1 cellular context compared by ENCODE assay signal in the genomic region with DNA sequence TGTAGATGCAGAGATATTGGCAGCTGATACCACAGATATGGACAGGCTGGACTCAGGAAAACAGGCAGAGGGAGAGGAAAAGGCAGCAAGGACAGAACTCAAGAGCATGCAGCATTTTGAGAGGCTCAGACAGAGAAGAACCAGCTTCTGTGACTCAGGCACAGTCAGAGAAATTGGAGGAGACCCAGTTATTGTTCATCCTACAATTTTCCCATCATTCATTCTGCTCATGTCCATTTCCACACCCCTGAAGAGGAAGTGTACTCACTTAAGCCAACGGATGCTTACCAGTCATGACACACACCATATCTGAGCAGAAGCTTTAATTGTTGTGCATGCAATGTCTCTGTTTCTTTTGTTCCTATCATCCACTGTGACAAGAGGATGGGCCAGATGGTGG.
TF ChIP-seq lines count a peak whose summit lies in the region.

No MANE protein-coding gene starts in this region.

TF ChIP-seq in SK-N-SH treated with all-trans-retinoic acid at 6 μM for 48 hours, 23 proteins besides CTCF, POLR2A, EP300 and RAD21 (continued from another document):
- TF ChIP-seq ARNTL (CRISPR knock-in tag; IDR thresholded peaks at IDR 0.05; ENCODE audit: borderline replicate concordance, low read depth), result no peak
- TF ChIP-seq SNAI2 (CRISPR knock-in tag; IDR thresholded peaks at IDR 0.05), result no peak
- no peak for TF ChIP-seq TCF4 (CRISPR knock-in tag; IDR thresholded peaks at IDR 0.05; ENCODE audit: borderline replicate concordance)
